Comparison of ENCODE assay signal across 22 cellular contexts in the genomic region with DNA sequence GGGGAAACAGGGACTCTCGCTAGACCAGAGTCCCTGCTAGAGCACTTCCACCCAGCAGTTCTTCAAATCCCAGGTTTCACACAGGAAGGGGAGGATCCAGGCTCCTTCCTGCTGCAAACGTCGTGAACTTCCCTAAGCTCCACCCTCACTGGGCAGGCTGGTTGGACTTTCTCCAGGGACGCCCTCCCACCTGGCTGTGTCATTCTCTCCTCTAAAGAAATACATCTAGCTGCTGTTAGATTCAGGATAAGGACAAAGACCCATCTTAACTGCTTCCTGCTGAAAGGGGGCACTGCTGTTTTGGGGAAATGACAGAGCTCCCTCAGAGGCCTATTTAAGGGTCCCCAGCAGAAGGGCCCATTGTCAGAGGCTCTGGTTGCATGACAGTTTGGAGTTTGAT.
DNase-seq lines count a peak whose midpoint lies in the region; ATAC-seq and TF ChIP-seq lines count a peak whose summit lies in the region.
"Had no signal": no experiment of that assay in that cellular context is flagged by ENCODE, and none has a peak within 500 bp of the region (broad histone marks: within the 10 kb centered on the region; RNA-seq: fewer than 3 reads in every experiment).

No MANE protein-coding gene starts in this region.

- POLR2A ChIA-PET in WTC11 (lab: Charles Lee), result no interaction called here
- POLR2A ChIA-PET in naive thymus-derived CD4-positive, alpha-beta T cell (lab: Charles Lee), result no interaction called here
- POLR2A ChIA-PET in CD8-positive, alpha-beta T cell (lab: Charles Lee), result no interaction called here

- TF ChIP-seq CTCF in WTC11 (IDR thresholded peaks at IDR 0.05), result no peak
- TF ChIP-seq CTCF in CD8-positive, alpha-beta T cell (IDR thresholded peaks at IDR 0.05), result no peak

- no peak overlapping the region; the same call in 1 of the 2 replicates for H3K27ac Mint-ChIP-seq in WTC11
- H3K27ac Mint-ChIP-seq in naive thymus-derived CD4-positive, alpha-beta T cell, result no peak overlapping the region
- no peak overlapping the region for H3K27ac Mint-ChIP-seq in stimulated activated naive B cell treated with anti-CD40 and anti-IgM and Interleukin-4, amounts not matched to agents 10 μg/mL and 1 μg/mL and 100 μg/mL, for 72 hours
- no peak overlapping the region for H3K27ac Mint-ChIP-seq in CD8-positive, alpha-beta T cell
- H3K27ac Mint-ChIP-seq: activated naive CD4-positive, alpha-beta T cell treated with anti-CD3 and anti-CD28 coated beads, Interleukin-2, amount 10 ng/mL, durations not matched to agents 7 days and 5 days had no signal

- H3K27ac ChIP-seq in naive thymus-derived CD4-positive, alpha-beta T cell (ENCODE audit: low read depth, low read length), result no peak overlapping the region
- no peak overlapping the region for H3K27ac ChIP-seq in CD8-positive, alpha-beta T cell (ENCODE audit: low read depth, low read length)
- H3K27ac ChIP-seq: left lung, thyroid gland, VCaP had no signal

- peaks cover 0 to 9% (median 0%) of the 10 kb centered on the region in 3 experiments for H3K9me3 ChIP-seq in naive thymus-derived CD4-positive, alpha-beta T cell (ENCODE audit: control insufficient read depth in 2 of 3, low read length in 3 of 3)
- H3K9me3 ChIP-seq in CD8-positive, alpha-beta T cell (ENCODE audit: low read length), result no peaks in the 10 kb centered on the region
- H3K9me3 ChIP-seq: Caco-2, thyroid gland had no signal

- intact Hi-C loops in naive thymus-derived CD4-positive, alpha-beta T cell (cut with micrococcal nuclease), result no loop called here
- intact Hi-C loops in CD8-positive, alpha-beta T cell (cut with DNase I, micrococcal nuclease), result no loop called here

- no peak overlapping the region for H3K4me3 ChIP-seq in naive thymus-derived CD4-positive, alpha-beta T cell (ENCODE audit: low read length)
- H3K4me3 ChIP-seq in CD8-positive, alpha-beta T cell (ENCODE audit: low read depth, low read length), result no peak overlapping the region
- H3K4me3 ChIP-seq: left lung, thyroid gland had no signal

- H3K36me3 ChIP-seq in naive thymus-derived CD4-positive, alpha-beta T cell (ENCODE audit: control insufficient read depth in 2 of 3, insufficient read depth in 3 of 3, low read length in 3 of 3), result no peaks in the 10 kb centered on the region
- H3K36me3 ChIP-seq in CD8-positive, alpha-beta T cell (ENCODE audit: insufficient read depth, low read length), result no peaks in the 10 kb centered on the region
- H3K36me3 ChIP-seq: thyroid gland had no signal

- CTCF ChIA-PET in WTC11 (lab: Charles Lee), result interaction anchor here (0.8 to 1.8 kb wide), 7 partner anchors 8 to 110 kb away, joined by 3 to 8 read pairs (median 4); no protein-coding TSS in a partner anchor
- CTCF ChIA-PET in naive thymus-derived CD4-positive, alpha-beta T cell (lab: Charles Lee), result interaction anchor here (0.5 kb wide), 1 partner anchor 148 kb away, joined by 4 read pairs; no protein-coding TSS in a partner anchor
- CTCF ChIA-PET in CD8-positive, alpha-beta T cell (lab: Charles Lee), result no interaction called here

- H3K27me3 Mint-ChIP-seq in WTC11 (ENCODE audit: low read depth), result no peaks in the 10 kb centered on the region
- H3K27me3 Mint-ChIP-seq in naive thymus-derived CD4-positive, alpha-beta T cell, result no peaks in the 10 kb centered on the region
- H3K27me3 Mint-ChIP-seq in stimulated activated naive B cell treated with anti-CD40 and anti-IgM and Interleukin-4, amounts not matched to agents 10 μg/mL and 1 μg/mL and 100 μg/mL, for 72 hours, result no peaks in the 10 kb centered on the region
- no peaks in the 10 kb centered on the region for H3K27me3 Mint-ChIP-seq in CD8-positive, alpha-beta T cell (ENCODE audit: low read depth)
- H3K27me3 Mint-ChIP-seq: activated naive CD4-positive, alpha-beta T cell treated with anti-CD3 and anti-CD28 coated beads, Interleukin-2, amount 10 ng/mL, durations not matched to agents 7 days and 5 days had no signal

- no peak overlapping the region for H3K4me3 Mint-ChIP-seq in WTC11
- H3K4me3 Mint-ChIP-seq in naive thymus-derived CD4-positive, alpha-beta T cell, result no peak overlapping the region
- H3K4me3 Mint-ChIP-seq in stimulated activated naive B cell treated with anti-CD40 and anti-IgM and Interleukin-4, amounts not matched to agents 10 μg/mL and 1 μg/mL and 100 μg/mL, for 72 hours, result no peak overlapping the region
- H3K4me3 Mint-ChIP-seq in CD8-positive, alpha-beta T cell, result no peak overlapping the region
- H3K4me3 Mint-ChIP-seq: activated naive CD4-positive, alpha-beta T cell treated with anti-CD3 and anti-CD28 coated beads, Interleukin-2, amount 10 ng/mL, durations not matched to agents 7 days and 5 days had no signal

- ATAC-seq in WTC11 (peak; percentile 100), GM19328 (IDR thresholded peaks at IDR 0.05; ENCODE audit: unreplicated experiment) (no peak)
- no peak for ATAC-seq in naive thymus-derived CD4-positive, alpha-beta T cell
- ATAC-seq in stimulated activated naive B cell treated with anti-CD40 and anti-IgM and Interleukin-4, amounts not matched to agents 10 μg/mL and 1 μg/mL and 100 μg/mL, for 72 hours (replicated peaks), result no peak
- no peak for ATAC-seq in CD8-positive, alpha-beta T cell
- ATAC-seq: HepG2, left lung had no signal

- peaks cover 16% of the 10 kb centered on the region for H3K9me3 Mint-ChIP-seq in WTC11
- H3K9me3 Mint-ChIP-seq in naive thymus-derived CD4-positive, alpha-beta T cell, result peaks cover 4 to 90% (median 23%) of the 10 kb centered on the region in 11 donors
- peaks cover 17 to 22% of the 10 kb centered on the region in 2 donors for H3K9me3 Mint-ChIP-seq in stimulated activated naive B cell treated with anti-CD40 and anti-IgM and Interleukin-4, amounts not matched to agents 10 μg/mL and 1 μg/mL and 100 μg/mL, for 72 hours
- H3K9me3 Mint-ChIP-seq in CD8-positive, alpha-beta T cell, result peaks cover 43% of the 10 kb centered on the region

- H3K4me1 Mint-ChIP-seq in WTC11, result peaks cover 15% of the 10 kb centered on the region
- H3K4me1 Mint-ChIP-seq in naive thymus-derived CD4-positive, alpha-beta T cell, result peaks cover 0 to 2% (median 0%) of the 10 kb centered on the region in 7 donors
- peaks cover 0 to 4% of the 10 kb centered on the region in 2 donors for H3K4me1 Mint-ChIP-seq in stimulated activated naive B cell treated with anti-CD40 and anti-IgM and Interleukin-4, amounts not matched to agents 10 μg/mL and 1 μg/mL and 100 μg/mL, for 72 hours
- H3K4me1 Mint-ChIP-seq in CD8-positive, alpha-beta T cell (ENCODE audit: low read depth), result no peaks in the 10 kb centered on the region
- H3K4me1 Mint-ChIP-seq: activated naive CD4-positive, alpha-beta T cell treated with anti-CD3 and anti-CD28 coated beads, Interleukin-2, amount 10 ng/mL, durations not matched to agents 7 days and 5 days had no signal

- H3K4me1 ChIP-seq in naive thymus-derived CD4-positive, alpha-beta T cell (ENCODE audit: control insufficient read depth in 2 of 2, insufficient read depth in 2 of 2, low read length in 2 of 2), result no peaks in the 10 kb centered on the region
- H3K4me1 ChIP-seq in CD8-positive, alpha-beta T cell (ENCODE audit: insufficient read depth, low read length), result no peaks in the 10 kb centered on the region
- H3K4me1 ChIP-seq: Caco-2, left lung, thyroid gland had no signal

- DNase-seq in Ammon's horn (ENCODE audit: low spot score) (peak; percentile 34), HT1080 (ENCODE audit: low read depth) (peak; percentile 28), WTC11 (ENCODE audit: low spot score) (peak; percentile 64), iPS-NIHi7 (ENCODE audit: extremely low spot score) (peak; percentile 63)
- no peak for DNase-seq in naive thymus-derived CD4-positive, alpha-beta T cell
- no peak for DNase-seq in stimulated activated naive B cell treated with anti-CD40 and anti-IgM and Interleukin-4, amounts not matched to agents 10 μg/mL and 1 μg/mL and 100 μg/mL, for 72 hours
- no peak for DNase-seq in CD8-positive, alpha-beta T cell
- DNase-seq: activated CD4-positive, alpha-beta T cell treated with anti-CD3 and anti-CD28 coated beads, Interleukin-2, amount 50 U/mL, for 4 hours; activated naive CD4-positive, alpha-beta T cell treated with anti-CD3 and anti-CD28 coated beads, Interleukin-2, amount 10 ng/mL, durations not matched to agents 7 days and 5 days; activated T-cell treated with anti-CD3 and anti-CD28 coated beads, Interleukin-2, amount 50 U/mL, for 1 hour; aorta; left lung; MM.1S; NCI-H446 treated with DMSO at 0.1 percent for 48 hours; stimulated activated CD4-positive, alpha-beta T cell treated with anti-CD3 and anti-CD28 coated beads, Interleukin-15, amount 100 ng/mL, for 24 hours; stimulated activated naive CD4-positive, alpha-beta T cell; T-helper 1 cell; thyroid gland had no signal

- no peaks in the 10 kb centered on the region for H3K27me3 ChIP-seq in naive thymus-derived CD4-positive, alpha-beta T cell (ENCODE audit: control insufficient read depth in 2 of 2, insufficient read depth in 2 of 2, low read length in 2 of 2)
- no peaks in the 10 kb centered on the region for H3K27me3 ChIP-seq in CD8-positive, alpha-beta T cell (ENCODE audit: insufficient read depth, low read length)
- H3K27me3 ChIP-seq: left lung, thyroid gland had no signal

- peaks cover 11% of the 10 kb centered on the region for H3K36me3 Mint-ChIP-seq in WTC11
- peaks cover 0 to 80% (median 73%) of the 10 kb centered on the region in 5 donors for H3K36me3 Mint-ChIP-seq in naive thymus-derived CD4-positive, alpha-beta T cell
- H3K36me3 Mint-ChIP-seq in stimulated activated naive B cell treated with anti-CD40 and anti-IgM and Interleukin-4, amounts not matched to agents 10 μg/mL and 1 μg/mL and 100 μg/mL, for 72 hours, result peaks cover 24 to 54% of the 10 kb centered on the region in 2 donors
- peaks cover 50% of the 10 kb centered on the region for H3K36me3 Mint-ChIP-seq in CD8-positive, alpha-beta T cell
- H3K36me3 Mint-ChIP-seq: activated naive CD4-positive, alpha-beta T cell treated with anti-CD3 and anti-CD28 coated beads, Interleukin-2, amount 10 ng/mL, durations not matched to agents 7 days and 5 days had no signal

TF ChIP-seq in WTC11, 78 proteins besides CTCF, POLR2A, EP300 and RAD21:
- TF ChIP-seq, protein P1, sequence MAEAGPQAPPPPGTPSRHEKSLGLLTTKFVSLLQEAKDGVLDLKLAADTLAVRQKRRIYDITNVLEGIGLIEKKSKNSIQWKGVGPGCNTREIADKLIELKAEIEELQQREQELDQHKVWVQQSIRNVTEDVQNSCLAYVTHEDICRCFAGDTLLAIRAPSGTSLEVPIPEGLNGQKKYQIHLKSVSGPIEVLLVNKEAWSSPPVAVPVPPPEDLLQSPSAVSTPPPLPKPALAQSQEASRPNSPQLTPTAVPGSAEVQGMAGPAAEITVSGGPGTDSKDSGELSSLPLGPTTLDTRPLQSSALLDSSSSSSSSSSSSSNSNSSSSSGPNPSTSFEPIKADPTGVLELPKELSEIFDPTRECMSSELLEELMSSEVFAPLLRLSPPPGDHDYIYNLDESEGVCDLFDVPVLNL (CRISPR knock-in tag; IDR thresholded peaks at IDR 0.05; ENCODE audit: borderline replicate concordance, low read depth), result no peak
- TF ChIP-seq NR3C1 (CRISPR knock-in tag; conservative IDR thresholded peaks at IDR 0.05; ENCODE audit: low read depth), result no peak
- TF ChIP-seq, protein P2, sequence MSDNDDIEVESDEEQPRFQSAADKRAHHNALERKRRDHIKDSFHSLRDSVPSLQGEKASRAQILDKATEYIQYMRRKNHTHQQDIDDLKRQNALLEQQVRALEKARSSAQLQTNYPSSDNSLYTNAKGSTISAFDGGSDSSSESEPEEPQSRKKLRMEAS (CRISPR knock-in tag; IDR thresholded peaks at IDR 0.05), result 0 out of 2 replicates have a peak, but pooled peaks have one; percentile 20

Comparison
In these comparisons a context has a peak if more than half of its experiments do, and no peak if none do; other contexts are left out.
1. DNase-seq: peak in Ammon's horn (single experiment), HT1080 (single experiment), WTC11 (single experiment) and iPS-NIHi7 (single experiment); none in naive thymus-derived CD4-positive, alpha-beta T cell (0 of 9), stimulated activated naive B cell treated with anti-CD40 and anti-IgM and Interleukin-4, amounts not matched to agents 10 μg/mL and 1 μg/mL and 100 μg/mL, for 72 hours (single experiment) and CD8-positive, alpha-beta T cell (0 of 7).